Comparison of ENCODE assay signal across 1 cellular context in the genomic region with DNA sequence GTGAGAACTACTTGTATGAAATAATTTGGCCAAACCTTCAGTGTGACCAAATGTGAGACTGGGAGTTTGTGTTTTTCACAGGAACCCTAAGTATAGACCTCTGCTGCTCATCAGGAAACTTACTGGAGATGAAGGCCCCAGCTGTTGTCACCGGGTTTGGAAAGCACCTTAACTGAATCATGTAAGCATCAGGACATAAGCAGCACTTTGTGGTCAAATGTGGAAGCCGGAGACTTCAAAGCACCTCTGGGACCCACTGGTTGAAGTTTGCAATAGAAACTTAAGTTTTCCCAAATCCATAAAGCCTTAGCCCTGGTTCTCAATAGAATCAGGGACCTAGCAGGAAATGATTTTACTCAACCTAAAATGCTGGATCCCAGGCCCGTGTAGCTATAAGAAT.
TF ChIP-seq lines count a peak whose summit lies in the region.

No MANE protein-coding gene starts in this region.

TF ChIP-seq in SK-N-SH treated with all-trans-retinoic acid at 6 μM for 48 hours, 23 proteins besides CTCF, POLR2A, EP300 and RAD21:
- TF ChIP-seq RARB (CRISPR knock-in tag; IDR thresholded peaks at IDR 0.05) = no peak
- TF ChIP-seq ZFP30 (CRISPR knock-in tag; IDR thresholded peaks at IDR 0.05) = no peak
- no peak for TF ChIP-seq BACH2 (CRISPR knock-in tag; IDR thresholded peaks at IDR 0.05; ENCODE audit: borderline replicate concordance)
